In genomic region chr12:114779647-114780046, GRCh38 we compare ENCODE assay signal across 21 cellular contexts.
DNase-seq lines count a peak whose midpoint lies in the region; ATAC-seq, FAIRE-seq and TF ChIP-seq lines count a peak whose summit lies in the region.
"Had no signal": no experiment of that assay in that cellular context is flagged by ENCODE, and none has a peak within 500 bp of the region (broad histone marks: within the 10 kb centered on the region; RNA-seq: fewer than 3 reads in every experiment).

No MANE protein-coding gene starts in this region.

- H3K23ac ChIP-seq in H1 (ENCODE audit: insufficient read length), result no peak overlapping the region
- H3K23ac ChIP-seq in neuronal stem cell (ENCODE audit: low read depth, low read length, poor library complexity), result no peak overlapping the region

- CTCF ChIA-PET in HepG2 (lab: Yijun Ruan, JAX; ENCODE audit: low intra/inter-chr PET ratio, low total read pairs), result no interaction called here
- CTCF ChIA-PET in H1 (lab: Charles Lee; ENCODE audit: partially characterized antibody), result interaction anchor here (0.6 to 0.9 kb wide), 2 partner anchors 12 to 791 kb away, joined by 3 to 4 read pairs; no protein-coding TSS in a partner anchor
- CTCF ChIA-PET in T-cell (lab: Charles Lee), result no interaction called here

- H2BK120ac ChIP-seq in H1 (replicated peaks; ENCODE audit: low read depth, low read length) (no peak overlapping the region), neuronal stem cell (ENCODE audit: low read depth, low read length) (no peak overlapping the region)

- TF ChIP-seq CTCF in HepG2 (CRISPR knock-in tag; IDR thresholded peaks at IDR 0.05), result no peak
- TF ChIP-seq CTCF in right lobe of liver (IDR thresholded peaks at IDR 0.05), result no peak
- TF ChIP-seq CTCF in H1 (IDR thresholded peaks at IDR 0.05; ENCODE audit: control extremely low read depth in 1 of 3, insufficient read depth in 1 of 3, low read depth in 1 of 3, low read length in 3 of 3), result no peak

- no TSS peak for BruUV-seq in HepG2 (replicated peaks; lab: Mats Ljungman, UMichigan)

- TF ChIP-seq POLR2A in HepG2 (IDR thresholded peaks at IDR 0.05; ENCODE audit: insufficient read depth in 1 of 2, low read depth in 2 of 2, low read length in 2 of 2), result no peak
- TF ChIP-seq POLR2A in right lobe of liver (IDR thresholded peaks at IDR 0.05), result no peak
- no peak for TF ChIP-seq POLR2A in H1 (IDR thresholded peaks at IDR 0.05; ENCODE audit: control extremely low read depth in 1 of 2, low read depth in 2 of 2, low read length in 2 of 2)

- H3K4me3 ChIP-seq in HepG2 (replicated peaks in 1 of 3; ENCODE audit: insufficient read depth in 1 of 3, low read depth in 2 of 3, low read length in 3 of 3) (no peak overlapping the region), right lobe of liver (no peak overlapping the region), H1 (ENCODE audit: extremely low read depth in 1 of 4, insufficient read depth in 2 of 4, low read depth in 3 of 4, low read length in 4 of 4) (no peak overlapping the region), neuronal stem cell (ENCODE audit: low read length in 2 of 2) (no peak overlapping the region)
- H3K4me3 ChIP-seq: A549 had no signal

- H3K18ac ChIP-seq in H1 (ENCODE audit: extremely low read depth, low read length) (no peak overlapping the region), neuronal stem cell (ENCODE audit: low read length) (peak overlapping the region; percentile 67)

- H4K5ac ChIP-seq in H1 (ENCODE audit: insufficient read length, low read depth, low read length), result no peak overlapping the region

- ATAC-seq in HepG2 (no peak), right lobe of liver (no peak), T-cell (replicated peaks in 1 of 4) (no peak), GM21619 (IDR thresholded peaks at IDR 0.05; ENCODE audit: unreplicated experiment) (no peak)
- no peak for ATAC-seq in activated T-cell treated with anti-CD3 and anti-CD28 coated beads, Interleukin-2, amount 50 U/mL, for 72 hours (replicated peaks in 1 of 2)

- H3K4me3 Mint-ChIP-seq in T-cell, result no peak overlapping the region
- H3K4me3 Mint-ChIP-seq in activated T-cell treated with anti-CD3 and anti-CD28 coated beads, Interleukin-2, amount 50 U/mL, for 72 hours, result no peak overlapping the region
- H3K4me3 Mint-ChIP-seq: CD4-positive, alpha-beta T cell; HFFc6; IgD-negative memory B cell had no signal

- no peak overlapping the region for H3K27ac Mint-ChIP-seq in T-cell
- no peak overlapping the region for H3K27ac Mint-ChIP-seq in activated T-cell treated with anti-CD3 and anti-CD28 coated beads, Interleukin-2, amount 50 U/mL, for 72 hours
- H3K27ac Mint-ChIP-seq: CD4-positive, alpha-beta T cell; HFFc6; IgD-negative memory B cell had no signal

- no peak for FAIRE-seq in HepG2 (lab: Jason Lieb, UNC)
- no peak for FAIRE-seq in H1 (lab: Jason Lieb, UNC)
- FAIRE-seq: A549, H54 had no signal

- H3K27me3 ChIP-seq in HepG2 (ENCODE audit: control insufficient read depth in 1 of 2, insufficient read depth in 2 of 2, low read length in 2 of 2), result no peaks in the 10 kb centered on the region
- no peaks in the 10 kb centered on the region for H3K27me3 ChIP-seq in right lobe of liver
- no peaks in the 10 kb centered on the region for H3K27me3 ChIP-seq in H1 (replicated peaks in 1 of 4; ENCODE audit: control insufficient read depth in 3 of 4, extremely low read depth in 1 of 4, insufficient read depth in 3 of 4, low read length in 3 of 4)
- H3K27me3 ChIP-seq in neuronal stem cell (ENCODE audit: control insufficient read depth in 3 of 3, insufficient read depth in 3 of 3, low read depth in 1 of 3, low read length in 3 of 3), result no peaks in the 10 kb centered on the region

- DNase-seq in HepG2 (ENCODE audit: low spot score) (no peak), right lobe of liver (no peak), H1 (ENCODE audit: low read depth in 1 of 2, low spot score in 2 of 2) (no peak), neuronal stem cell (ENCODE audit: low spot score) (no peak), T-cell (no peak)
- no peak for DNase-seq in activated T-cell treated with anti-CD3 and anti-CD28 coated beads, Interleukin-2, amount 50 U/mL, for 72 hours
- DNase-seq: AML-193; CD4-positive, alpha-beta T cell; DMS153; DMS79 treated with DMSO at 0.1 percent for 48 hours; GF-D8; HCEC 1CT; HFFc6; KG1 had no signal

- H3K4me2 ChIP-seq in HepG2 (ENCODE audit: low read depth, low read length) (peak overlapping the region; percentile 29), H1 (ENCODE audit: insufficient read depth in 1 of 2, low read depth in 2 of 2, low read length in 2 of 2) (no peak overlapping the region), neuronal stem cell (ENCODE audit: insufficient read depth, low read length, poor library complexity, severe bottlenecking) (no peak overlapping the region)
- H3K4me2 ChIP-seq: A549 had no signal

- in situ Hi-C loops in HepG2 (cut with HindIII; ENCODE audit: extremely low pct_ligation_motif_present, low pct_unique_long_range_greater_than_20kb), result no loop called here

- H3K36me3 ChIP-seq in HepG2 (replicated peaks in 1 of 2; ENCODE audit: control insufficient read depth in 1 of 2, insufficient read depth in 2 of 2, low read length in 2 of 2), result no peaks in the 10 kb centered on the region
- H3K36me3 ChIP-seq in right lobe of liver, result no peaks in the 10 kb centered on the region
- no peaks in the 10 kb centered on the region for H3K36me3 ChIP-seq in H1 (ENCODE audit: control insufficient read depth in 2 of 4, insufficient read depth in 4 of 4, low read length in 3 of 4)
- H3K36me3 ChIP-seq in neuronal stem cell (replicated peaks in 1 of 2; ENCODE audit: control insufficient read depth in 2 of 2, insufficient read depth in 2 of 2, low read length in 2 of 2), result no peaks in the 10 kb centered on the region

- peak overlapping the region; percentile 70 for H2AFZ ChIP-seq in HepG2 (ENCODE audit: low read length)
- 0 out of 2 replicates have a peak overlapping the region, but pooled peaks have one; percentile 3 for H2AFZ ChIP-seq in H1 (ENCODE audit: low read length)
- no peak overlapping the region for H2AFZ ChIP-seq in neuronal stem cell (ENCODE audit: low read length)

- H3K79me1 ChIP-seq in H1 (ENCODE audit: low read depth, low read length) (no peaks in the 10 kb centered on the region), neuronal stem cell (ENCODE audit: low read depth, low read length) (no peaks in the 10 kb centered on the region)

- H3K56ac ChIP-seq in H1 (replicated peaks; ENCODE audit: insufficient read length, low read depth, low read length), result no peak overlapping the region

- H3K4me1 ChIP-seq in HepG2 (ENCODE audit: insufficient read depth, low read length) (peaks cover 20% of the 10 kb centered on the region), right lobe of liver (no peaks in the 10 kb centered on the region), H1 (replicated peaks in 1 of 4; ENCODE audit: control insufficient read depth in 3 of 4, insufficient read depth in 4 of 4, low read length in 3 of 4) (no peaks in the 10 kb centered on the region; a peak in 2 of 7 replicates), neuronal stem cell (ENCODE audit: control insufficient read depth in 2 of 2, insufficient read depth in 1 of 2, low read depth in 1 of 2, low read length in 2 of 2) (peaks cover 0 to 4% of the 10 kb centered on the region in 2 donors)

- peaks cover 0 to 4% of the 10 kb centered on the region in 2 donors for H3K27me3 Mint-ChIP-seq in T-cell
- no peaks in the 10 kb centered on the region for H3K27me3 Mint-ChIP-seq in activated T-cell treated with anti-CD3 and anti-CD28 coated beads, Interleukin-2, amount 50 U/mL, for 72 hours (ENCODE audit: low read depth)

- no peaks in the 10 kb centered on the region for H3K36me3 Mint-ChIP-seq in T-cell
- no peaks in the 10 kb centered on the region for H3K36me3 Mint-ChIP-seq in activated T-cell treated with anti-CD3 and anti-CD28 coated beads, Interleukin-2, amount 50 U/mL, for 72 hours (ENCODE audit: insufficient read depth in 2 of 2)
- H3K36me3 Mint-ChIP-seq: IgD-negative memory B cell had no signal

- H3K79me2 ChIP-seq in HepG2 (ENCODE audit: insufficient read depth, low read length), result no peaks in the 10 kb centered on the region
- no peaks in the 10 kb centered on the region for H3K79me2 ChIP-seq in H1 (ENCODE audit: control insufficient read depth in 1 of 2, insufficient read depth in 2 of 2, low read length in 2 of 2)

- no peaks in the 10 kb centered on the region for H3K9me3 ChIP-seq in HepG2 (ENCODE audit: low read length)
- H3K9me3 ChIP-seq in right lobe of liver, result no peaks in the 10 kb centered on the region
- H3K9me3 ChIP-seq in H1 (ENCODE audit: insufficient read depth in 2 of 2, low read depth in 1 of 2, low read length in 1 of 2), result no peaks in the 10 kb centered on the region
- H3K9me3 ChIP-seq in neuronal stem cell (replicated peaks in 1 of 2; ENCODE audit: control insufficient read depth in 2 of 2, insufficient read depth in 1 of 2, low read depth in 1 of 2, low read length in 2 of 2), result no peaks in the 10 kb centered on the region
- H3K9me3 ChIP-seq: A549 had no signal

- no peaks in the 10 kb centered on the region for H3K23me2 ChIP-seq in H1 (ENCODE audit: low read depth, low read length)

- H2BK12ac ChIP-seq in H1 (ENCODE audit: low read depth, low read length) (no peak overlapping the region), neuronal stem cell (ENCODE audit: low read length) (no peak overlapping the region)

- intact Hi-C loops in HepG2 (cut with micrococcal nuclease; ENCODE audit: unreplicated experiment), result no loop called here
- intact Hi-C loops in right lobe of liver (cut with DNase I), result no loop called here

- H3K27ac ChIP-seq in HepG2 (ENCODE audit: extremely low read length, insufficient read depth, low read length) (no peak overlapping the region), right lobe of liver (no peak overlapping the region), H1 (ENCODE audit: low read depth, low read length) (no peak overlapping the region), neuronal stem cell (replicated peaks; ENCODE audit: low read length) (no peak overlapping the region)
- H3K27ac ChIP-seq: 22Rv1, A549, C4-2B, HL-60 had no signal

- peaks cover 0 to 3% (median 0%) of the 10 kb centered on the region in 3 donors for H3K9me3 Mint-ChIP-seq in T-cell
- H3K9me3 Mint-ChIP-seq in activated T-cell treated with anti-CD3 and anti-CD28 coated beads, Interleukin-2, amount 50 U/mL, for 72 hours, result peaks cover under 1% of the 10 kb centered on the region in 2 donors
- H3K9me3 Mint-ChIP-seq: CD4-positive, alpha-beta T cell; HFFc6 had no signal

- no peaks in the 10 kb centered on the region for H3K4me1 Mint-ChIP-seq in T-cell
- H3K4me1 Mint-ChIP-seq in activated T-cell treated with anti-CD3 and anti-CD28 coated beads, Interleukin-2, amount 50 U/mL, for 72 hours (ENCODE audit: low read depth), result no peaks in the 10 kb centered on the region
- H3K4me1 Mint-ChIP-seq: IgD-negative memory B cell had no signal

- H3K4ac ChIP-seq in H1 (replicated peaks; ENCODE audit: insufficient read length, low read depth, low read length), result no peak overlapping the region
- H3K4ac ChIP-seq in neuronal stem cell (ENCODE audit: low read length), result no peak overlapping the region

- TF ChIP-seq RAD21 in HepG2 (CRISPR knock-in tag; IDR thresholded peaks at IDR 0.05) (no peak), H1 (IDR thresholded peaks at IDR 0.05 in 1 of 2, conservative IDR thresholded peaks at IDR 0.05 in 1 of 2; ENCODE audit: low read depth in 2 of 2, low read length in 2 of 2) (no peak)

- no peak overlapping the region for H2AK5ac ChIP-seq in H1 (ENCODE audit: low read depth, low read length)
- H2AK5ac ChIP-seq in neuronal stem cell (ENCODE audit: low read depth, low read length), result no peak overlapping the region

- H4K20me1 ChIP-seq in HepG2 (ENCODE audit: insufficient read depth, low read length) (no peaks in the 10 kb centered on the region), H1 (replicated peaks in 1 of 2; ENCODE audit: control insufficient read depth in 1 of 2, insufficient read depth in 2 of 2, low read length in 2 of 2) (no peaks in the 10 kb centered on the region)

- POLR2A ChIA-PET in HepG2 (lab: Yijun Ruan, JAX), result interaction anchor here (0.9 kb wide), 1 partner anchor 95 kb away, joined by 3 read pairs; no protein-coding TSS in a partner anchor
- POLR2A ChIA-PET in H1 (lab: Charles Lee; ENCODE audit: partially characterized antibody), result no interaction called here
- POLR2A ChIA-PET in T-cell (lab: Charles Lee), result no interaction called here

- no peak overlapping the region for H4K91ac ChIP-seq in H1 (replicated peaks; ENCODE audit: insufficient read length, low read length)
- H4K91ac ChIP-seq in neuronal stem cell (ENCODE audit: low read depth, low read length, poor library complexity), result no peak overlapping the region

- H2BK15ac ChIP-seq in H1 (ENCODE audit: low read length) (no peak overlapping the region), neuronal stem cell (ENCODE audit: low read length) (no peak overlapping the region)

- H2BK20ac ChIP-seq in H1 (ENCODE audit: low read length), result no peak overlapping the region

- H3K14ac ChIP-seq in H1 (ENCODE audit: insufficient read length), result no peak overlapping the region
- H3K14ac ChIP-seq in neuronal stem cell (ENCODE audit: low read length), result no peak overlapping the region

- no peak overlapping the region for H2BK5ac ChIP-seq in H1 (ENCODE audit: low read depth, low read length)
- no peak overlapping the region for H2BK5ac ChIP-seq in neuronal stem cell (ENCODE audit: low read length)

- 0 out of 2 replicates have a peak overlapping the region, but pooled peaks have one; percentile 0 for H3K9ac ChIP-seq in HepG2 (ENCODE audit: insufficient read depth, low read depth, low read length)
- no peak overlapping the region for H3K9ac ChIP-seq in H1 (replicated peaks in 1 of 4; ENCODE audit: extremely low read depth in 1 of 4, low read depth in 3 of 4, low read length in 3 of 4)
- H3K9ac ChIP-seq in neuronal stem cell (ENCODE audit: low read depth, low read length, poor library complexity), result no peak overlapping the region

- TF ChIP-seq EP300 in HepG2 (IDR thresholded peaks at IDR 0.05; ENCODE audit: low read depth in 2 of 2, low read length in 2 of 2), result no peak
- TF ChIP-seq EP300 in HepG2 (CRISPR knock-in tag; IDR thresholded peaks at IDR 0.05; ENCODE audit: borderline replicate concordance), result no peak
- no peak for TF ChIP-seq EP300 in H1 (IDR thresholded peaks at IDR 0.05; ENCODE audit: borderline replicate concordance in 1 of 2, low read depth in 2 of 2, low read length in 2 of 2)

- H4K8ac ChIP-seq in H1 (ENCODE audit: extremely low read depth, insufficient read depth, low read length), result no peak overlapping the region
- H4K8ac ChIP-seq in neuronal stem cell (ENCODE audit: low read depth, low read length), result no peak overlapping the region
